2 cellular contexts compared by ENCODE assay signal in the genomic region with DNA sequence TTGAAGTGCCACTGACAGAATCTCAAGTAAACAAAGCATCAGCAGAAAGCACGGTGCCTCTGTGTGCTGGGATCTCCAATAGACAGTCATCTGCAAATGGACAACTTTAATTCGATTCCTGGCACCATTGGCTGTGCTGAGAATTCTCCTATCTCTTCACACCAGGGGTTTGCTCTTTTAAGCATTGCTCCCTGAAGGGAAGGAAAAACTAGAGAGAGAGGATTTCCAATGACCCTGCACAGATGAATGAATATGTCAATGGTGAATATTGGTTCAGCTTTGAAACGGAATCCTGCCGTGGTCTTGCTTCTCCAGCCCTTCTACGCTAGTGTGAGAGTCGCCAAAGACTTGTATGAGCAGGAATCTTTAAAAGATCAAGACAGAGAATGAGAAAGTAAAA.
TF ChIP-seq lines count a peak whose summit lies in the region.

No MANE protein-coding gene starts in this region.

TF ChIP-seq in GM23338, 12 proteins besides CTCF, POLR2A, EP300 and RAD21 (continued from another document):
- TF ChIP-seq, protein P1, sequence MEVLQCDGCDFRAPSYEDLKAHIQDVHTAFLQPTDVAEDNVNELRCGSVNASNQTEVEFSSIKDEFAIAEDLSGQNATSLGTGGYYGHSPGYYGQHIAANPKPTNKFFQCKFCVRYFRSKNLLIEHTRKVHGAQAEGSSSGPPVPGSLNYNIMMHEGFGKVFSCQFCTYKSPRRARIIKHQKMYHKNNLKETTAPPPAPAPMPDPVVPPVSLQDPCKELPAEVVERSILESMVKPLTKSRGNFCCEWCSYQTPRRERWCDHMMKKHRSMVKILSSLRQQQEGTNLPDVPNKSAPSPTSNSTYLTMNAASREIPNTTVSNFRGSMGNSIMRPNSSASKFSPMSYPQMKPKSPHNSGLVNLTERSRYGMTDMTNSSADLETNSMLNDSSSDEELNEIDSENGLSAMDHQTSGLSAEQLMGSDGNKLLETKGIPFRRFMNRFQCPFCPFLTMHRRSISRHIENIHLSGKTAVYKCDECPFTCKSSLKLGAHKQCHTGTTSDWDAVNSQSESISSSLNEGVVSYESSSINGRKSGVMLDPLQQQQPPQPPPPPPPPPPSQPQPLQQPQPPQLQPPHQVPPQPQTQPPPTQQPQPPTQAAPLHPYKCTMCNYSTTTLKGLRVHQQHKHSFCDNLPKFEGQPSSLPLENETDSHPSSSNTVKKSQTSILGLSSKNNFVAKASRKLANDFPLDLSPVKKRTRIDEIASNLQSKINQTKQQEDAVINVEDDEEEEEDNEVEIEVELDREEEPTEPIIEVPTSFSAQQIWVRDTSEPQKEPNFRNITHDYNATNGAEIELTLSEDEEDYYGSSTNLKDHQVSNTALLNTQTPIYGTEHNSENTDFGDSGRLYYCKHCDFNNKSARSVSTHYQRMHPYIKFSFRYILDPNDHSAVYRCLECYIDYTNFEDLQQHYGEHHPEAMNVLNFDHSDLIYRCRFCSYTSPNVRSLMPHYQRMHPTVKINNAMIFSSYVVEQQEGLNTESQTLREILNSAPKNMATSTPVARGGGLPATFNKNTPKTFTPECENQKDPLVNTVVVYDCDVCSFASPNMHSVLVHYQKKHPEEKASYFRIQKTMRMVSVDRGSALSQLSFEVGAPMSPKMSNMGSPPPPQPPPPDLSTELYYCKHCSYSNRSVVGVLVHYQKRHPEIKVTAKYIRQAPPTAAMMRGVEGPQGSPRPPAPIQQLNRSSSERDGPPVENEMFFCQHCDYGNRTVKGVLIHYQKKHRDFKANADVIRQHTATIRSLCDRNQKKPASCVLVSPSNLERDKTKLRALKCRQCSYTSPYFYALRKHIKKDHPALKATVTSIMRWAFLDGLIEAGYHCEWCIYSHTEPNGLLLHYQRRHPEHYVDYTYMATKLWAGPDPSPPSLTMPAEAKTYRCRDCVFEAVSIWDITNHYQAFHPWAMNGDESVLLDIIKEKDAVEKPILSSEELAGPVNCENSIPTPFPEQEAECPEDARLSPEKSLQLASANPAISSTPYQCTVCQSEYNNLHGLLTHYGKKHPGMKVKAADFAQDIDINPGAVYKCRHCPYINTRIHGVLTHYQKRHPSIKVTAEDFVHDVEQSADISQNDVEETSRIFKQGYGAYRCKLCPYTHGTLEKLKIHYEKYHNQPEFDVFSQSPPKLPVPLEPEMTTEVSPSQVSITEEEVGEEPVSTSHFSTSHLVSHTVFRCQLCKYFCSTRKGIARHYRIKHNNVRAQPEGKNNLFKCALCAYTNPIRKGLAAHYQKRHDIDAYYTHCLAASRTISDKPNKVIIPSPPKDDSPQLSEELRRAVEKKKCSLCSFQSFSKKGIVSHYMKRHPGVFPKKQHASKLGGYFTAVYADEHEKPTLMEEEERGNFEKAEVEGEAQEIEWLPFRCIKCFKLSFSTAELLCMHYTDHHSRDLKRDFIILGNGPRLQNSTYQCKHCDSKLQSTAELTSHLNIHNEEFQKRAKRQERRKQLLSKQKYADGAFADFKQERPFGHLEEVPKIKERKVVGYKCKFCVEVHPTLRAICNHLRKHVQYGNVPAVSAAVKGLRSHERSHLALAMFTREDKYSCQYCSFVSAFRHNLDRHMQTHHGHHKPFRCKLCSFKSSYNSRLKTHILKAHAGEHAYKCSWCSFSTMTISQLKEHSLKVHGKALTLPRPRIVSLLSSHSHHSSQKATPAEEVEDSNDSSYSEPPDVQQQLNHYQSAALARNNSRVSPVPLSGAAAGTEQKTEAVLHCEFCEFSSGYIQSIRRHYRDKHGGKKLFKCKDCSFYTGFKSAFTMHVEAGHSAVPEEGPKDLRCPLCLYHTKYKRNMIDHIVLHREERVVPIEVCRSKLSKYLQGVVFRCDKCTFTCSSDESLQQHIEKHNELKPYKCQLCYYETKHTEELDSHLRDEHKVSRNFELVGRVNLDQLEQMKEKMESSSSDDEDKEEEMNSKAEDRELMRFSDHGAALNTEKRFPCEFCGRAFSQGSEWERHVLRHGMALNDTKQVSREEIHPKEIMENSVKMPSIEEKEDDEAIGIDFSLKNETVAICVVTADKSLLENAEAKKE (CRISPR knock-in tag; IDR thresholded peaks at IDR 0.05), result no peak
- TF ChIP-seq EZH2phosphoT487 (IDR thresholded peaks at IDR 0.05; ENCODE audit: unreplicated experiment) (no peak), EZH2 (IDR thresholded peaks at IDR 0.05; ENCODE audit: low read depth, unreplicated experiment) (no peak), JUNB (IDR thresholded peaks at IDR 0.05; ENCODE audit: unreplicated experiment) (no peak), CREB1 (CRISPR knock-in tag; IDR thresholded peaks at IDR 0.05; ENCODE audit: low read depth) (no peak)
- TF ChIP-seq, protein P2, sequence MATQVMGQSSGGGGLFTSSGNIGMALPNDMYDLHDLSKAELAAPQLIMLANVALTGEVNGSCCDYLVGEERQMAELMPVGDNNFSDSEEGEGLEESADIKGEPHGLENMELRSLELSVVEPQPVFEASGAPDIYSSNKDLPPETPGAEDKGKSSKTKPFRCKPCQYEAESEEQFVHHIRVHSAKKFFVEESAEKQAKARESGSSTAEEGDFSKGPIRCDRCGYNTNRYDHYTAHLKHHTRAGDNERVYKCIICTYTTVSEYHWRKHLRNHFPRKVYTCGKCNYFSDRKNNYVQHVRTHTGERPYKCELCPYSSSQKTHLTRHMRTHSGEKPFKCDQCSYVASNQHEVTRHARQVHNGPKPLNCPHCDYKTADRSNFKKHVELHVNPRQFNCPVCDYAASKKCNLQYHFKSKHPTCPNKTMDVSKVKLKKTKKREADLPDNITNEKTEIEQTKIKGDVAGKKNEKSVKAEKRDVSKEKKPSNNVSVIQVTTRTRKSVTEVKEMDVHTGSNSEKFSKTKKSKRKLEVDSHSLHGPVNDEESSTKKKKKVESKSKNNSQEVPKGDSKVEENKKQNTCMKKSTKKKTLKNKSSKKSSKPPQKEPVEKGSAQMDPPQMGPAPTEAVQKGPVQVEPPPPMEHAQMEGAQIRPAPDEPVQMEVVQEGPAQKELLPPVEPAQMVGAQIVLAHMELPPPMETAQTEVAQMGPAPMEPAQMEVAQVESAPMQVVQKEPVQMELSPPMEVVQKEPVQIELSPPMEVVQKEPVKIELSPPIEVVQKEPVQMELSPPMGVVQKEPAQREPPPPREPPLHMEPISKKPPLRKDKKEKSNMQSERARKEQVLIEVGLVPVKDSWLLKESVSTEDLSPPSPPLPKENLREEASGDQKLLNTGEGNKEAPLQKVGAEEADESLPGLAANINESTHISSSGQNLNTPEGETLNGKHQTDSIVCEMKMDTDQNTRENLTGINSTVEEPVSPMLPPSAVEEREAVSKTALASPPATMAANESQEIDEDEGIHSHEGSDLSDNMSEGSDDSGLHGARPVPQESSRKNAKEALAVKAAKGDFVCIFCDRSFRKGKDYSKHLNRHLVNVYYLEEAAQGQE (IDR thresholded peaks at IDR 0.05; ENCODE audit: unreplicated experiment), result no peak
- TF ChIP-seq, protein P3, sequence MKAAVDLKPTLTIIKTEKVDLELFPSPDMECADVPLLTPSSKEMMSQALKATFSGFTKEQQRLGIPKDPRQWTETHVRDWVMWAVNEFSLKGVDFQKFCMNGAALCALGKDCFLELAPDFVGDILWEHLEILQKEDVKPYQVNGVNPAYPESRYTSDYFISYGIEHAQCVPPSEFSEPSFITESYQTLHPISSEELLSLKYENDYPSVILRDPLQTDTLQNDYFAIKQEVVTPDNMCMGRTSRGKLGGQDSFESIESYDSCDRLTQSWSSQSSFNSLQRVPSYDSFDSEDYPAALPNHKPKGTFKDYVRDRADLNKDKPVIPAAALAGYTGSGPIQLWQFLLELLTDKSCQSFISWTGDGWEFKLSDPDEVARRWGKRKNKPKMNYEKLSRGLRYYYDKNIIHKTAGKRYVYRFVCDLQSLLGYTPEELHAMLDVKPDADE (IDR thresholded peaks at IDR 0.05), result no peak

TF ChIP-seq in WTC11, 78 proteins besides CTCF, POLR2A, EP300 and RAD21:
- TF ChIP-seq, protein P4, sequence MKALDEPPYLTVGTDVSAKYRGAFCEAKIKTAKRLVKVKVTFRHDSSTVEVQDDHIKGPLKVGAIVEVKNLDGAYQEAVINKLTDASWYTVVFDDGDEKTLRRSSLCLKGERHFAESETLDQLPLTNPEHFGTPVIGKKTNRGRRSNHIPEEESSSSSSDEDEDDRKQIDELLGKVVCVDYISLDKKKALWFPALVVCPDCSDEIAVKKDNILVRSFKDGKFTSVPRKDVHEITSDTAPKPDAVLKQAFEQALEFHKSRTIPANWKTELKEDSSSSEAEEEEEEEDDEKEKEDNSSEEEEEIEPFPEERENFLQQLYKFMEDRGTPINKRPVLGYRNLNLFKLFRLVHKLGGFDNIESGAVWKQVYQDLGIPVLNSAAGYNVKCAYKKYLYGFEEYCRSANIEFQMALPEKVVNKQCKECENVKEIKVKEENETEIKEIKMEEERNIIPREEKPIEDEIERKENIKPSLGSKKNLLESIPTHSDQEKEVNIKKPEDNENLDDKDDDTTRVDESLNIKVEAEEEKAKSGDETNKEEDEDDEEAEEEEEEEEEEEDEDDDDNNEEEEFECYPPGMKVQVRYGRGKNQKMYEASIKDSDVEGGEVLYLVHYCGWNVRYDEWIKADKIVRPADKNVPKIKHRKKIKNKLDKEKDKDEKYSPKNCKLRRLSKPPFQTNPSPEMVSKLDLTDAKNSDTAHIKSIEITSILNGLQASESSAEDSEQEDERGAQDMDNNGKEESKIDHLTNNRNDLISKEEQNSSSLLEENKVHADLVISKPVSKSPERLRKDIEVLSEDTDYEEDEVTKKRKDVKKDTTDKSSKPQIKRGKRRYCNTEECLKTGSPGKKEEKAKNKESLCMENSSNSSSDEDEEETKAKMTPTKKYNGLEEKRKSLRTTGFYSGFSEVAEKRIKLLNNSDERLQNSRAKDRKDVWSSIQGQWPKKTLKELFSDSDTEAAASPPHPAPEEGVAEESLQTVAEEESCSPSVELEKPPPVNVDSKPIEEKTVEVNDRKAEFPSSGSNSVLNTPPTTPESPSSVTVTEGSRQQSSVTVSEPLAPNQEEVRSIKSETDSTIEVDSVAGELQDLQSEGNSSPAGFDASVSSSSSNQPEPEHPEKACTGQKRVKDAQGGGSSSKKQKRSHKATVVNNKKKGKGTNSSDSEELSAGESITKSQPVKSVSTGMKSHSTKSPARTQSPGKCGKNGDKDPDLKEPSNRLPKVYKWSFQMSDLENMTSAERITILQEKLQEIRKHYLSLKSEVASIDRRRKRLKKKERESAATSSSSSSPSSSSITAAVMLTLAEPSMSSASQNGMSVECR (CRISPR knock-in tag; IDR thresholded peaks at IDR 0.05; ENCODE audit: borderline replicate concordance), result no peak
- TF ChIP-seq HMGA2 (CRISPR knock-in tag; IDR thresholded peaks at IDR 0.05), result no peak
- TF ChIP-seq, protein P5, sequence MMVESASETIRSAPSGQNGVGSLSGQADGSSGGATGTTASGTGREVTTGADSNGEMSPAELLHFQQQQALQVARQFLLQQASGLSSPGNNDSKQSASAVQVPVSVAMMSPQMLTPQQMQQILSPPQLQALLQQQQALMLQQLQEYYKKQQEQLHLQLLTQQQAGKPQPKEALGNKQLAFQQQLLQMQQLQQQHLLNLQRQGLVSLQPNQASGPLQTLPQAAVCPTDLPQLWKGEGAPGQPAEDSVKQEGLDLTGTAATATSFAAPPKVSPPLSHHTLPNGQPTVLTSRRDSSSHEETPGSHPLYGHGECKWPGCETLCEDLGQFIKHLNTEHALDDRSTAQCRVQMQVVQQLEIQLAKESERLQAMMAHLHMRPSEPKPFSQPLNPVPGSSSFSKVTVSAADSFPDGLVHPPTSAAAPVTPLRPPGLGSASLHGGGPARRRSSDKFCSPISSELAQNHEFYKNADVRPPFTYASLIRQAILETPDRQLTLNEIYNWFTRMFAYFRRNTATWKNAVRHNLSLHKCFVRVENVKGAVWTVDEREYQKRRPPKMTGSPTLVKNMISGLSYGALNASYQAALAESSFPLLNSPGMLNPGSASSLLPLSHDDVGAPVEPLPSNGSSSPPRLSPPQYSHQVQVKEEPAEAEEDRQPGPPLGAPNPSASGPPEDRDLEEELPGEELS (CRISPR knock-in tag; IDR thresholded peaks at IDR 0.05), result no peak
